Comparison of ENCODE assay signal across 35 cellular contexts in genomic region chr2:211417544-211417943, GRCh38.
DNase-seq lines count a peak whose midpoint lies in the region; ATAC-seq, FAIRE-seq and TF ChIP-seq lines count a peak whose summit lies in the region.
"Had no signal": no experiment of that assay in that cellular context is flagged by ENCODE, and none has a peak within 500 bp of the region (broad histone marks: within the 10 kb centered on the region; RNA-seq: fewer than 3 reads in every experiment).

No MANE protein-coding gene starts in this region.

- no peak overlapping the region for H3K4me3 Mint-ChIP-seq in progenitor cell of endocrine pancreas (ENCODE audit: low read depth)
- H3K4me3 Mint-ChIP-seq: B cell; CD14-positive monocyte; CD4-positive, alpha-beta memory T cell; CD4-positive, alpha-beta T cell; CD4-positive, CD25-positive, alpha-beta regulatory T cell; CD8-positive, alpha-beta memory T cell; CD8-positive, alpha-beta T cell had no signal

- no peak overlapping the region for H3K27ac Mint-ChIP-seq in progenitor cell of endocrine pancreas
- H3K27ac Mint-ChIP-seq: B cell; CD14-positive monocyte; CD4-positive, alpha-beta memory T cell; CD4-positive, alpha-beta T cell; CD4-positive, CD25-positive, alpha-beta regulatory T cell; CD8-positive, alpha-beta memory T cell; CD8-positive, alpha-beta T cell had no signal

- no peak for TF ChIP-seq RAD21 in HepG2 (CRISPR knock-in tag; IDR thresholded peaks at IDR 0.05)
- TF ChIP-seq RAD21 in A549 (conservative IDR thresholded peaks at IDR 0.05 in 1 of 2, IDR thresholded peaks at IDR 0.05 in 1 of 2): no peak

- BruUV-seq in HepG2 (replicated peaks; lab: Mats Ljungman, UMichigan): no TSS peak

- FAIRE-seq in HepG2 (lab: Jason Lieb, UNC) (no peak), A204.1 (lab: Jason Lieb, UNC) (peak; percentile 16), A549 (lab: Jason Lieb, UNC) (no peak), pancreas (lab: Jason Lieb, UNC) (peak; percentile 13)
- FAIRE-seq: D721Med, G401.6 had no signal

- no peaks in the 10 kb centered on the region for H3K27me3 Mint-ChIP-seq in progenitor cell of endocrine pancreas
- H3K27me3 Mint-ChIP-seq: B cell; CD4-positive, alpha-beta memory T cell; CD4-positive, alpha-beta T cell; CD4-positive, CD25-positive, alpha-beta regulatory T cell; CD8-positive, alpha-beta memory T cell had no signal

- ATAC-seq in HepG2: no peak
- ATAC-seq in right lobe of liver: no peak
- ATAC-seq in A549: no peak
- ATAC-seq in pancreas: no peak
- ATAC-seq: CD8-positive, alpha-beta T cell had no signal

- no peak for TF ChIP-seq EP300 in HepG2 (IDR thresholded peaks at IDR 0.05; ENCODE audit: low read depth in 2 of 2, low read length in 2 of 2)
- TF ChIP-seq EP300 in HepG2 (CRISPR knock-in tag; IDR thresholded peaks at IDR 0.05; ENCODE audit: borderline replicate concordance): no peak
- no peak for TF ChIP-seq EP300 in A549 (IDR thresholded peaks at IDR 0.05)

- H3K9me3 ChIP-seq in HepG2 (ENCODE audit: low read length) (peaks cover 4% of the 10 kb centered on the region; the same call in 1 of the 2 replicates), right lobe of liver (no peaks in the 10 kb centered on the region), A549 (no peaks in the 10 kb centered on the region), pancreas (no peaks in the 10 kb centered on the region)
- H3K9me3 ChIP-seq: BE2C, BLaER1, Caco-2 had no signal

- no peak for DNase-seq in HepG2 (ENCODE audit: low spot score)
- no peak for DNase-seq in right lobe of liver
- no peak for DNase-seq in A549 (ENCODE audit: low read depth in 1 of 2, low spot score in 1 of 2)
- no peak for DNase-seq in pancreas
- DNase-seq in HT-29 (ENCODE audit: low spot score): no peak
- DNase-seq in EL: no peak
- no peak for DNase-seq in progenitor cell of endocrine pancreas (ENCODE audit: low spot score, unreplicated experiment)
- DNase-seq: 8988T; ACHN; AML-193; BE2C; C1 segment of cervical spinal cord; Caco-2; Calu3; CD4-positive, alpha-beta memory T cell; CD4-positive, alpha-beta T cell; CD4-positive, CD25-positive, alpha-beta regulatory T cell; CD8-positive, alpha-beta memory T cell; CD8-positive, alpha-beta T cell; COR-L47; DMS 273 treated with DMSO at 0.1 percent for 48 hours; DMS153; DMS53; DMS79; DMS79 treated with DMSO at 0.1 percent for 48 hours; DND-41 had no signal

- no peaks in the 10 kb centered on the region for H3K36me3 ChIP-seq in HepG2 (replicated peaks in 1 of 2; ENCODE audit: control insufficient read depth in 1 of 2, insufficient read depth in 2 of 2, low read length in 2 of 2)
- H3K36me3 ChIP-seq in right lobe of liver: no peaks in the 10 kb centered on the region
- no peaks in the 10 kb centered on the region for H3K36me3 ChIP-seq in pancreas
- H3K36me3 ChIP-seq: BE2C; BLaER1; BLaER1 treated with 17β-estradiol and CSF1 and Interleukin-3, amounts not matched to agents 10 nM and 100 nM had no signal

- H3K27me3 ChIP-seq in HepG2 (ENCODE audit: control insufficient read depth in 1 of 2, insufficient read depth in 2 of 2, low read length in 2 of 2): no peaks in the 10 kb centered on the region
- H3K27me3 ChIP-seq in right lobe of liver: no peaks in the 10 kb centered on the region
- no peaks in the 10 kb centered on the region for H3K27me3 ChIP-seq in pancreas
- H3K27me3 ChIP-seq: BE2C; BLaER1; BLaER1 treated with 17β-estradiol and CSF1 and Interleukin-3, amounts not matched to agents 10 nM and 100 nM had no signal

- H4K20me1 ChIP-seq in HepG2 (ENCODE audit: insufficient read depth, low read length): no peaks in the 10 kb centered on the region
- H4K20me1 ChIP-seq: BLaER1; BLaER1 treated with 17β-estradiol and CSF1 and Interleukin-3, amounts not matched to agents 10 nM and 100 nM had no signal

- POLR2A ChIA-PET in HepG2 (lab: Yijun Ruan, JAX) (no interaction called here), A549 (lab: Yijun Ruan, JAX) (no interaction called here)

- intact Hi-C loops in HepG2 (cut with micrococcal nuclease; ENCODE audit: unreplicated experiment) (no loop called here), right lobe of liver (cut with DNase I) (no loop called here), pancreas (cut with DNase I) (no loop called here)

- H3K4me3 ChIP-seq in HepG2 (replicated peaks in 1 of 3; ENCODE audit: insufficient read depth in 1 of 3, low read depth in 2 of 3, low read length in 3 of 3): no peak overlapping the region
- no peak overlapping the region for H3K4me3 ChIP-seq in right lobe of liver
- no peak overlapping the region for H3K4me3 ChIP-seq in A549
- no peak overlapping the region for H3K4me3 ChIP-seq in pancreas
- H3K4me3 ChIP-seq: BLaER1; BLaER1 treated with 17β-estradiol and CSF1 and Interleukin-3, amounts not matched to agents 10 nM and 100 nM had no signal

- no peak overlapping the region for H2AFZ ChIP-seq in HepG2 (ENCODE audit: low read length)

- H3K4me1 Mint-ChIP-seq in progenitor cell of endocrine pancreas (ENCODE audit: low read depth): peaks cover 5% of the 10 kb centered on the region
- H3K4me1 Mint-ChIP-seq: B cell; CD14-positive monocyte; CD4-positive, alpha-beta memory T cell; CD4-positive, CD25-positive, alpha-beta regulatory T cell; CD8-positive, alpha-beta memory T cell had no signal

- H3K36me3 Mint-ChIP-seq in progenitor cell of endocrine pancreas (ENCODE audit: insufficient read depth): peaks cover 12% of the 10 kb centered on the region
- H3K36me3 Mint-ChIP-seq: CD14-positive monocyte; CD4-positive, alpha-beta memory T cell; CD4-positive, CD25-positive, alpha-beta regulatory T cell; CD8-positive, alpha-beta memory T cell; CD8-positive, alpha-beta T cell had no signal

- H3K27ac ChIP-seq in HepG2 (ENCODE audit: extremely low read length, insufficient read depth, low read length): no peak overlapping the region
- H3K27ac ChIP-seq in right lobe of liver: no peak overlapping the region
- no peak overlapping the region for H3K27ac ChIP-seq in A549
- H3K27ac ChIP-seq in pancreas: no peak overlapping the region
- H3K27ac ChIP-seq: 22Rv1; BLaER1; BLaER1 treated with 17β-estradiol and CSF1 and Interleukin-3, amounts not matched to agents 10 nM and 100 nM; C4-2B had no signal

- in situ Hi-C loops in HepG2 (cut with HindIII; ENCODE audit: extremely low pct_ligation_motif_present, low pct_unique_long_range_greater_than_20kb): no loop called here

- H3K79me2 ChIP-seq in HepG2 (ENCODE audit: insufficient read depth, low read length): no peaks in the 10 kb centered on the region

- H3K9ac ChIP-seq in HepG2 (ENCODE audit: insufficient read depth, low read depth, low read length): no peak overlapping the region
- H3K9ac ChIP-seq: BLaER1; BLaER1 treated with 17β-estradiol and CSF1 and Interleukin-3, amounts not matched to agents 10 nM and 100 nM had no signal

- TF ChIP-seq CTCF in HepG2 (CRISPR knock-in tag; IDR thresholded peaks at IDR 0.05): no peak
- TF ChIP-seq CTCF in right lobe of liver (IDR thresholded peaks at IDR 0.05): no peak
- no peak for TF ChIP-seq CTCF in A549 (IDR thresholded peaks at IDR 0.05)
- TF ChIP-seq CTCF in pancreas (IDR thresholded peaks at IDR 0.05): no peak
- TF ChIP-seq CTCF in progenitor cell of endocrine pancreas (IDR thresholded peaks at IDR 0.05; ENCODE audit: unreplicated experiment): no peak

- H3K4me2 ChIP-seq in HepG2 (ENCODE audit: low read depth, low read length) (no peak overlapping the region), A549 (no peak overlapping the region)
- H3K4me2 ChIP-seq: BLaER1; BLaER1 treated with 17β-estradiol and CSF1 and Interleukin-3, amounts not matched to agents 10 nM and 100 nM had no signal

- CTCF ChIA-PET in HepG2 (lab: Yijun Ruan, JAX; ENCODE audit: low intra/inter-chr PET ratio, low total read pairs) (no interaction called here), A549 (lab: Yijun Ruan, JAX) (no interaction called here)

- H3K9me3 Mint-ChIP-seq in progenitor cell of endocrine pancreas (ENCODE audit: low read depth): peaks cover 7% of the 10 kb centered on the region
- H3K9me3 Mint-ChIP-seq: CD8-positive, alpha-beta T cell had no signal

- TF ChIP-seq POLR2A in HepG2 (IDR thresholded peaks at IDR 0.05; ENCODE audit: insufficient read depth in 1 of 2, low read depth in 2 of 2, low read length in 2 of 2): no peak
- TF ChIP-seq POLR2A in right lobe of liver (IDR thresholded peaks at IDR 0.05): no peak
- TF ChIP-seq POLR2A in A549 (IDR thresholded peaks at IDR 0.05; ENCODE audit: low read length): no peak

- H3K4me1 ChIP-seq in HepG2 (ENCODE audit: insufficient read depth, low read length): no peaks in the 10 kb centered on the region
- no peaks in the 10 kb centered on the region for H3K4me1 ChIP-seq in right lobe of liver
- H3K4me1 ChIP-seq in A549: no peaks in the 10 kb centered on the region
- H3K4me1 ChIP-seq in pancreas: no peaks in the 10 kb centered on the region
- H3K4me1 ChIP-seq: BLaER1; BLaER1 treated with 17β-estradiol and CSF1 and Interleukin-3, amounts not matched to agents 10 nM and 100 nM; Caco-2 had no signal

TF ChIP-seq in HepG2, 621 proteins besides CTCF, POLR2A, EP300 and RAD21 (continues in another document):
- peak; percentile 38 to 65 for TF ChIP-seq MAFK (conservative IDR thresholded peaks at IDR 0.05 in 1 of 2, IDR thresholded peaks at IDR 0.05 in 1 of 2; ENCODE audit: low read length in 2 of 2)
- no peak for TF ChIP-seq NFKB2 (CRISPR knock-in tag; IDR thresholded peaks at IDR 0.05; ENCODE audit: borderline replicate concordance)
- TF ChIP-seq ZNF607 (CRISPR knock-in tag; IDR thresholded peaks at IDR 0.05; ENCODE audit: borderline replicate concordance): no peak
- peak; percentile 52 for TF ChIP-seq MAFF (IDR thresholded peaks at IDR 0.05; ENCODE audit: low read depth, low read length)

TF ChIP-seq in A549, 52 proteins besides CTCF, POLR2A, EP300 and RAD21:
- peak; percentile 10 for TF ChIP-seq MAFK (IDR thresholded peaks at IDR 0.05; ENCODE audit: partially characterized antibody)
- TF ChIP-seq HOXB5 (CRISPR knock-in tag; IDR thresholded peaks at IDR 0.05): no peak

Comparison
In these comparisons a context has a peak if more than half of its experiments do, and no peak if none do; other contexts are left out.
1. Of the 38 proteins assayed by ChIP-seq in both HepG2 and A549: peak only in HepG2: none; only in A549: none; in both: MAFK; in neither: 37.